Comparison of ENCODE assay signal across 8 cellular contexts in the genomic region with DNA sequence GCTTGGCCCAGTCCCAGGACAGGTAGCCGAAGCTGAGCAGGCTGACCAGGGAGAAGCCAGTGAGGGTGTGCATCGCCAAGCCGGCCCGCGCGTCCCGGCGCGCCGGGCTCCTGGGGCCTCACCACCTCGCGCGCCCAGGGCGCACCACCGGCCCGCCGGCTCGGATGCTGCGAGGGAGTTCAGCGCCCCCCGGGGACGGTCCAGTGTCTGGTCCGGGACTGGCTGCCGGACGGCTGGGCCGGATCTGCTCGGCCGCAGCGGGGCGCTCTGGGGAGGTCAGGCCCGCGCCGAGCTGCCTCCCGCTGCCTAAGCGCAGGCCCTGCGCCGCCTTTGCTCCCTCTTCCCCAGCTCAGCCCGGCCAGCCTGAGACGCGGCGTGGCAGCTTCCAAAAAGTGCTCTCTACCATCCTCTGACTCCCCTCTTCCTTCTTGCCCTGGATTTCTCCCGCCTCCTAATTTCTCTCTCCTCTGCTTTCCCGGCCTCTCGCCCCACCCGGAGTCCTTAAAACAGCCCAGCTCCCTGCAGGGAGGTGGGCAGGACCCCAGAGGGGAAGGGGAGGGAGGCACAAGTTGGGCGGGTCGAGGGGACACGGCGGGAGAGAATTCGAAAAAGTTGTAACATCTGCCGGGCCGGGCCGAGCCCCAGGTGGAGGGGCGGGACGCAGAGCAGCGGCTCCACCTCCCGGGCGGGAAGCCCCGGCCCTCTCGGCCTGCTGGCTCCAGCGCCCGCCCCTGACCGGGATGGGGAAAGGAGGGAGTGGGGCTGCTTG.
A peak's percentile ranks its signal among the peaks of the same experiment; 100 is the strongest.
DNase-seq lines count a peak whose midpoint lies in the region; ATAC-seq and TF ChIP-seq lines count a peak whose summit lies in the region.

A gene (minus strand): TSS at position 605 of the 769 bp plus-strand sequence. CDS start 532 bp downstream, at position 73.

- CTCF ChIA-PET in HEK293 (lab: Yijun Ruan, JAX) = no interaction called here

- peak within 1 kb of the TSS; percentile 36 to 58 for H3K9ac ChIP-seq in stomach smooth muscle (ENCODE audit: low read length in 2 of 2)

- DNase-seq in cardiac fibroblast (ENCODE audit: low read depth in 2 of 2) (peak; percentile 19 to 34), islet precursor cell (peak; percentile 93), NCI-H510A (lab: John Stamatoyannopoulos, UW) (no peak), NCI-H146 (lab: John Stamatoyannopoulos, UW) (no peak)
- DNase-seq in NK-92 treated with Interleukin-12 subunit alpha and Interleukin-12 subunit beta, amount 100 ng/mL, for 24 hours (lab: John Stamatoyannopoulos, UW) = no peak

- H3K4me1 ChIP-seq in HEK293 (ENCODE audit: control insufficient read depth, insufficient read depth, low read length) (0 out of 2 replicates have a peak, but pooled peaks cover 5% of the 10 kb centered on the region), stomach smooth muscle (ENCODE audit: control insufficient read depth, insufficient read depth, low read length) (peaks cover 39% of the 10 kb centered on the region)

- no peak for TF ChIP-seq CTCF in HEK293 (tag by site-specific recombination; IDR thresholded peaks at IDR 0.05)
- TF ChIP-seq CTCF in cardiac fibroblast (IDR thresholded peaks at IDR 0.05; ENCODE audit: low read depth, low read length) = no peak

- H3K36me3 ChIP-seq in HEK293 (ENCODE audit: control insufficient read depth in 2 of 2, insufficient read depth in 1 of 2, low read length in 2 of 2) (no peaks in the 10 kb centered on the region), stomach smooth muscle (ENCODE audit: control insufficient read depth in 2 of 2, insufficient read depth in 2 of 2, low read length in 2 of 2) (no peaks in the 10 kb centered on the region)

- POLR2A ChIA-PET in HEK293 (lab: Yijun Ruan, JAX) = no interaction called here

- peaks cover 6 to 12% of the 10 kb centered on the region in 2 donors for H3K27me3 ChIP-seq in stomach smooth muscle (ENCODE audit: control insufficient read depth in 1 of 2, insufficient read depth in 2 of 2, low read length in 2 of 2)

- H3K9me3 ChIP-seq in HEK293 (ENCODE audit: control insufficient read depth, insufficient read depth, low read depth, low read length) (no peaks in the 10 kb centered on the region), stomach smooth muscle (ENCODE audit: control insufficient read depth in 2 of 2, low read length in 2 of 2) (no peaks in the 10 kb centered on the region)

- no peak for ATAC-seq in HG03025 (IDR thresholded peaks at IDR 0.05; ENCODE audit: low FRiP score, unreplicated experiment)

- no peak within 1 kb of the TSS for H3K27ac ChIP-seq in HEK293 (ENCODE audit: extremely low read depth, low read depth, low read length)
- H3K27ac ChIP-seq in stomach smooth muscle (ENCODE audit: low read length) = peak within 1 kb of the TSS; percentile 37

- H3K4me3 ChIP-seq in HEK293 (ENCODE audit: low read depth, low read length) (no peak within 1 kb of the TSS), cardiac fibroblast (replicated peaks in 1 of 2; ENCODE audit: low read depth in 2 of 2, low read length in 2 of 2) (peak within 1 kb of the TSS; percentile 21 to 34), stomach smooth muscle (ENCODE audit: low read length in 2 of 2) (peak within 1 kb of the TSS; percentile 47 to 67)

TF ChIP-seq in HEK293, 187 proteins besides CTCF, POLR2A, EP300 and RAD21:
- TF ChIP-seq KLF1 (tag by site-specific recombination; IDR thresholded peaks at IDR 0.05) (peak; percentile 67), ZSCAN30 (tag by site-specific recombination; IDR thresholded peaks at IDR 0.05) (no peak), ZNF174 (tag by site-specific recombination; IDR thresholded peaks at IDR 0.05) (no peak), ZNF391 (tag by site-specific recombination; IDR thresholded peaks at IDR 0.05; ENCODE audit: borderline replicate concordance, low read depth) (no peak), ZNF670 (tag by site-specific recombination; IDR thresholded peaks at IDR 0.05; ENCODE audit: low read depth) (no peak), SP2 (tag by site-specific recombination; IDR thresholded peaks at IDR 0.05) (peak; percentile 40), ZNF138 (tag by site-specific recombination; IDR thresholded peaks at IDR 0.05; ENCODE audit: borderline replicate concordance) (no peak), ZNF654 (tag by site-specific recombination; IDR thresholded peaks at IDR 0.05; ENCODE audit: low read depth) (no peak)
- TF ChIP-seq, protein P1, sequence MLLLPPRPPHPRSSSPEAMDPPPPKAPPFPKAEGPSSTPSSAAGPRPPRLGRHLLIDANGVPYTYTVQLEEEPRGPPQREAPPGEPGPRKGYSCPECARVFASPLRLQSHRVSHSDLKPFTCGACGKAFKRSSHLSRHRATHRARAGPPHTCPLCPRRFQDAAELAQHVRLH (tag by site-specific recombination; IDR thresholded peaks at IDR 0.05) = no peak
- TF ChIP-seq, protein P2, sequence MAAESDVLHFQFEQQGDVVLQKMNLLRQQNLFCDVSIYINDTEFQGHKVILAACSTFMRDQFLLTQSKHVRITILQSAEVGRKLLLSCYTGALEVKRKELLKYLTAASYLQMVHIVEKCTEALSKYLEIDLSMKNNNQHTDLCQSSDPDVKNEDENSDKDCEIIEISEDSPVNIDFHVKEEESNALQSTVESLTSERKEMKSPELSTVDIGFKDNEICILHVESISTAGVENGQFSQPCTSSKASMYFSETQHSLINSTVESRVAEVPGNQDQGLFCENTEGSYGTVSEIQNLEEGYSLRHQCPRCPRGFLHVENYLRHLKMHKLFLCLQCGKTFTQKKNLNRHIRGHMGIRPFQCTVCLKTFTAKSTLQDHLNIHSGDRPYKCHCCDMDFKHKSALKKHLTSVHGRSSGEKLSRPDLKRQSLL (tag by site-specific recombination; IDR thresholded peaks at IDR 0.05) = peak; percentile 73; the same call in 1 of the 2 replicates
TF ChIP-seq in HEK293: peak in this region for 3.

Comparison
In these comparisons a context has a peak if more than half of its experiments do, and no peak if none do; other contexts are left out.
1. DNase-seq: peak in cardiac fibroblast (2 of 2) and islet precursor cell (single experiment); none in NCI-H510A (single experiment), NCI-H146 (single experiment) and NK-92 treated with Interleukin-12 subunit alpha and Interleukin-12 subunit beta, amount 100 ng/mL, for 24 hours (single experiment).